8 cellular contexts compared by ENCODE assay signal in the genomic region with DNA sequence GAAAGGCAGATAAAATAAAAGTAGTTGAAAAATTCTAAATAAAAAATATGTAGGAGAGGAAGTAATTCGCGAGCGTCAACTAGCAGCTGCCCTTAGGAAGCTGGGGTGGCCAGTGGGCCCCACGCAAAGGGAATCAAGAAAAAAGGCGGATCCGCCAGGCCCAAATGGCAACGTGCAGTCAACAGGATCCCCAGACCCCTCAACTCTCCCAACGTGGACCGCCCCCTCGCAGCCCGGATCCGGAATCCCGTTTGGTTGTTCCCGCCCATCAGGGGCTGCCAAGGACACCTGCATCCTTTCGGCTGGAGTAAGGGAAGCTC. TPM values are rescaled to one million over a fixed set of nuclear protein-coding genes. Genes with fewer than 3 reads are reported as not detected.
DNase-seq lines count a peak whose midpoint lies in the region; ATAC-seq and TF ChIP-seq lines count a peak whose summit lies in the region.

No MANE protein-coding gene starts in this region.

- no peaks in the 10 kb centered on the region for H3K9me3 ChIP-seq in BE2C
- no peaks in the 10 kb centered on the region for H3K9me3 ChIP-seq in mesodermal cell (ENCODE audit: control insufficient read depth, low read length)

- TF ChIP-seq CTCF in BE2C (IDR thresholded peaks at IDR 0.05; ENCODE audit: low read depth, low read length) (no peak), chondrocyte (IDR thresholded peaks at IDR 0.05) (no peak)

- H3K4me3 Mint-ChIP-seq in IgD-negative memory B cell: peak overlapping the region; percentile 96 to 100 (median 100)
- H3K4me3 Mint-ChIP-seq in chondrocyte (ENCODE audit: unreplicated experiment): peak overlapping the region; percentile 96

- no peaks in the 10 kb centered on the region for H3K27me3 ChIP-seq in BE2C

- WGBS in mesodermal cell (ENCODE audit: insufficient coverage in 2 of 2), 2 experiments: 0 to 1% methylated on average over 13 to 15 of the region's 15 CpGs

- DNase-seq in BE2C (no peak), chondrocyte (ENCODE audit: low spot score) (no peak), erythroblast (lab: John Stamatoyannopoulos, UW) (no peak), kidney glomerular epithelial cell (lab: John Stamatoyannopoulos, UW) (no peak), middle frontal gyrus (ENCODE audit: extremely low spot score, low spot score) (no peak)

- H3K4me1 ChIP-seq in BE2C (no peaks in the 10 kb centered on the region), mesodermal cell (ENCODE audit: control insufficient read depth, insufficient read depth, low read length, poor library complexity, severe bottlenecking) (peaks cover 2% of the 10 kb centered on the region)

- H3K27ac ChIP-seq in mesodermal cell (ENCODE audit: low read depth, low read length, severe bottlenecking): no peak overlapping the region

- H3K27me3 Mint-ChIP-seq in IgD-negative memory B cell (no peaks in the 10 kb centered on the region), chondrocyte (ENCODE audit: low read depth) (no peaks in the 10 kb centered on the region)

- H3K4me3 ChIP-seq in BE2C (ENCODE audit: low read depth, low read length) (peak overlapping the region; percentile 91), mesodermal cell (ENCODE audit: extremely low read depth, insufficient read depth, low read length, poor library complexity, severe bottlenecking) (peak overlapping the region; percentile 98)

- H3K36me3 ChIP-seq in BE2C (peaks cover 10% of the 10 kb centered on the region; the same call in 1 of the 2 replicates), mesodermal cell (ENCODE audit: control insufficient read depth, insufficient read depth, low read length) (peaks cover 21% of the 10 kb centered on the region)

- H3K36me3 Mint-ChIP-seq in IgD-negative memory B cell: no peaks in the 10 kb centered on the region
- no peaks in the 10 kb centered on the region for H3K36me3 Mint-ChIP-seq in chondrocyte (ENCODE audit: low read depth)

- H3K9me3 Mint-ChIP-seq in IgD-negative memory B cell: no peaks in the 10 kb centered on the region
- H3K9me3 Mint-ChIP-seq in chondrocyte (ENCODE audit: low read depth): no peaks in the 10 kb centered on the region

- H3K27ac Mint-ChIP-seq in IgD-negative memory B cell (peak overlapping the region; percentile 98 to 99 (median 98)), chondrocyte (ENCODE audit: unreplicated experiment) (peak overlapping the region; percentile 99)

- no peak for TF ChIP-seq POLR2A in erythroblast (IDR thresholded peaks at IDR 0.05; ENCODE audit: low read length)

- peak; percentile 10 for ATAC-seq in GM19452 (IDR thresholded peaks at IDR 0.05; ENCODE audit: unreplicated experiment)

- H3K4me1 Mint-ChIP-seq in IgD-negative memory B cell: peaks cover 12 to 17% (median 14%) of the 10 kb centered on the region in 3 donors
- peaks cover 28% of the 10 kb centered on the region for H3K4me1 Mint-ChIP-seq in chondrocyte (ENCODE audit: low read depth)

RNA-seq across cellular contexts. Expression of a gene that starts 0.3 kb away (rescaled TPM):
- polyA plus RNA-seq in BE2C (2012; ENCODE audit: insufficient read depth, insufficient read length, low read depth): 3.2 TPM
- polyA plus RNA-seq in IgD-negative memory B cell: 2.2 TPM
- 1.5 to 1.9 TPM (median 1.5 TPM) in 3 replicates for total RNA-seq in chondrocyte
- polyA plus RNA-seq in mesodermal cell (2013, experiment 1 of 2): 3.1 TPM
- polyA plus RNA-seq in mesodermal cell (2013, experiment 2 of 2): 3.5 TPM

RNA-seq across cellular contexts. Expression of a gene that starts 0.7 kb away (rescaled TPM):
- 22.1 TPM for polyA plus RNA-seq in BE2C (2012; ENCODE audit: insufficient read depth, insufficient read length, low read depth)
- 9.0 TPM for polyA plus RNA-seq in IgD-negative memory B cell
- total RNA-seq in chondrocyte: 8.1 to 10.2 TPM (median 9.3 TPM) in 3 replicates
- polyA plus RNA-seq in mesodermal cell (2013, experiment 1 of 2): 14.2 TPM
- polyA plus RNA-seq in mesodermal cell (2013, experiment 2 of 2): 12.3 TPM

RNA-seq across cellular contexts. Expression of a gene that starts 30.5 kb away (rescaled TPM):
- polyA plus RNA-seq in BE2C (2012; ENCODE audit: insufficient read depth, insufficient read length, low read depth): 6.7 TPM
- 11.9 TPM for polyA plus RNA-seq in IgD-negative memory B cell
- total RNA-seq in chondrocyte: 12.7 to 20.6 TPM (median 14.2 TPM) in 3 replicates
- 16.7 TPM for polyA plus RNA-seq in mesodermal cell (2013, experiment 1 of 2)
- polyA plus RNA-seq in mesodermal cell (2013, experiment 2 of 2): 19.2 TPM

RNA-seq across cellular contexts. Expression of a gene that starts 41.2 kb away (rescaled TPM):
- 85.1 TPM for polyA plus RNA-seq in BE2C (2012; ENCODE audit: insufficient read depth, insufficient read length, low read depth)
- 41.1 TPM for polyA plus RNA-seq in IgD-negative memory B cell
- total RNA-seq in chondrocyte: 38.5 to 53.9 TPM (median 38.9 TPM) in 3 replicates
- polyA plus RNA-seq in mesodermal cell (2013, experiment 1 of 2): 44.1 TPM
- polyA plus RNA-seq in mesodermal cell (2013, experiment 2 of 2): 37.9 TPM
